In the genomic region with DNA sequence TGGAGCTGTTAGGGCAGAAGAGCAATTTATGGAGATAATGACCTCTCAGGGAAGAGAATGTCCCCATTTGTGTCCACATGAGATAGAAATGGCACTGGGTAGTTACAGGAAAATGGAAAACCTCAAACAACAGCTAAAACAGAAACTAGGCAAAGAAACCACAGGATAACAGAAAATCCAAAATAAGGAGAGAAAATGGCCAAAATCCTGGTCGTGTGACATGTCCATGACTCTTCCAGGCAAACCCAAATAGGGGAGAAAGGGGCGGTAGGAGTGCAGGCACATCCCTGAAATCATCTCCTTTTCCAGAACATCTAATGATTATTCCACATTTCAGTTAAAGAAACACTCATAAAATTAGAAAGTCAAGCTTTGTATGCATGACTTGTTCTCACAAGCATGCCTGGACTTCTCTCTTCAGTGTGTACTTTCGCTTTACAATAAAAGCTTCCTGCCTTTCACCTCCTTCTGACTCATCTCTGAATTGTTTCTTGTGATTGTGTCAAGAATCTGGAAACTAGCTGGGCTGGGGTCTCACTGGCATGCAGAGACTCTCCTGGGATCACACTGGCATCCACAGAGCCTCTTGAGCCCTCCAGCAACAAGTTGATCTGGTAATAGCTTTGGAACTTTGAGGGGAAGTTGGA, we compare ENCODE assay signal across 12 cellular contexts.
DNase-seq lines count a peak whose midpoint lies in the region; ATAC-seq and TF ChIP-seq lines count a peak whose summit lies in the region.
"Had no signal": no experiment of that assay in that cellular context is flagged by ENCODE, and none has a peak within 500 bp of the region (broad histone marks: within the 10 kb centered on the region; RNA-seq: fewer than 3 reads in every experiment).

No MANE protein-coding gene starts in this region.

- H3K4me2 ChIP-seq in BLaER1, result peak overlapping the region; percentile 77

- no peaks in the 10 kb centered on the region for H3K27me3 Mint-ChIP-seq in CD8-positive, alpha-beta memory T cell
- H3K27me3 Mint-ChIP-seq: stimulated activated memory B cell treated with anti-CD40 and anti-IgM and Interleukin-4, amounts not matched to agents 10 μg/mL and 1 μg/mL and 100 μg/mL, for 72 hours had no signal

- H3K4me3 Mint-ChIP-seq in CD8-positive, alpha-beta memory T cell, result no peak overlapping the region
- H3K4me3 Mint-ChIP-seq: activated T-cell treated with anti-CD3 and anti-CD28 coated beads, Interleukin-2, amount 50 U/mL, for 72 hours; stimulated activated memory B cell treated with anti-CD40 and anti-IgM and Interleukin-4, amounts not matched to agents 10 μg/mL and 1 μg/mL and 100 μg/mL, for 72 hours had no signal

- H3K4me1 ChIP-seq in BLaER1 (peaks cover 28% of the 10 kb centered on the region), vagina (no peaks in the 10 kb centered on the region)
- H3K4me1 ChIP-seq in CD8-positive, alpha-beta memory T cell (ENCODE audit: insufficient read depth, low read length), result no peaks in the 10 kb centered on the region
- H3K4me1 ChIP-seq: sigmoid colon had no signal

- H3K4me3 ChIP-seq in BLaER1 (no peak overlapping the region), epithelial cell of proximal tubule (ENCODE audit: low read depth, low read length) (peak overlapping the region; percentile 15), vagina (no peak overlapping the region)
- no peak overlapping the region for H3K4me3 ChIP-seq in CD8-positive, alpha-beta memory T cell (ENCODE audit: low read length)
- H3K4me3 ChIP-seq: dorsolateral prefrontal cortex, sigmoid colon had no signal

- H3K27ac Mint-ChIP-seq in CD8-positive, alpha-beta memory T cell, result no peak overlapping the region
- H3K27ac Mint-ChIP-seq: activated T-cell treated with anti-CD3 and anti-CD28 coated beads, Interleukin-2, amount 50 U/mL, for 72 hours; stimulated activated memory B cell treated with anti-CD40 and anti-IgM and Interleukin-4, amounts not matched to agents 10 μg/mL and 1 μg/mL and 100 μg/mL, for 72 hours had no signal

- no peaks in the 10 kb centered on the region for H3K4me1 Mint-ChIP-seq in CD8-positive, alpha-beta memory T cell
- H3K4me1 Mint-ChIP-seq: stimulated activated memory B cell treated with anti-CD40 and anti-IgM and Interleukin-4, amounts not matched to agents 10 μg/mL and 1 μg/mL and 100 μg/mL, for 72 hours had no signal

- TF ChIP-seq CTCF in epithelial cell of proximal tubule (conservative IDR thresholded peaks at IDR 0.05; ENCODE audit: low read depth, low read length), result no peak
- no peak for TF ChIP-seq CTCF in vagina (IDR thresholded peaks at IDR 0.05)

- peak overlapping the region; percentile 71 for H3K27ac ChIP-seq in BLaER1
- H3K27ac ChIP-seq in CD8-positive, alpha-beta memory T cell (ENCODE audit: low read depth, low read length), result no peak overlapping the region
- H3K27ac ChIP-seq in vagina, result no peak overlapping the region
- H3K27ac ChIP-seq: dorsolateral prefrontal cortex, sigmoid colon had no signal

- no peaks in the 10 kb centered on the region for H3K36me3 ChIP-seq in BLaER1
- no peaks in the 10 kb centered on the region for H3K36me3 ChIP-seq in CD8-positive, alpha-beta memory T cell (ENCODE audit: insufficient read depth, low read length)
- no peaks in the 10 kb centered on the region for H3K36me3 ChIP-seq in vagina
- H3K36me3 ChIP-seq: sigmoid colon had no signal

- peak; percentile 60 for DNase-seq in HPDE6-E6E7 (ENCODE audit: extremely low spot score)
- peak; percentile 69 for DNase-seq in epithelial cell of proximal tubule (ENCODE audit: low read depth)
- DNase-seq in SKM-1 (lab: John Stamatoyannopoulos, UW; ENCODE audit: unreplicated experiment), result no peak
- no peak for DNase-seq in CD8-positive, alpha-beta memory T cell
- DNase-seq in vagina (ENCODE audit: extremely low spot score in 2 of 2), result no peak
- DNase-seq: activated T-cell treated with anti-CD3 and anti-CD28 coated beads, Interleukin-2, amount 50 U/mL, for 72 hours; dorsolateral prefrontal cortex; sigmoid colon had no signal

- peaks cover 0 to 2% (median 0%) of the 10 kb centered on the region in 3 donors for H3K36me3 Mint-ChIP-seq in CD8-positive, alpha-beta memory T cell
- H3K36me3 Mint-ChIP-seq: stimulated activated memory B cell treated with anti-CD40 and anti-IgM and Interleukin-4, amounts not matched to agents 10 μg/mL and 1 μg/mL and 100 μg/mL, for 72 hours had no signal

- POLR2A ChIA-PET in CD8-positive, alpha-beta memory T cell (lab: Charles Lee), result no interaction called here

- CTCF ChIA-PET in CD8-positive, alpha-beta memory T cell (lab: Charles Lee), result no interaction called here

- ATAC-seq in GM21529 (IDR thresholded peaks at IDR 0.05; ENCODE audit: unreplicated experiment) (peak; percentile 44), GM19452 (IDR thresholded peaks at IDR 0.05; ENCODE audit: unreplicated experiment) (no peak)
- ATAC-seq: activated T-cell treated with anti-CD3 and anti-CD28 coated beads, Interleukin-2, amount 50 U/mL, for 72 hours; stimulated activated memory B cell treated with anti-CD40 and anti-IgM and Interleukin-4, amounts not matched to agents 10 μg/mL and 1 μg/mL and 100 μg/mL, for 72 hours had no signal

- H3K9me3 Mint-ChIP-seq in CD8-positive, alpha-beta memory T cell, result peaks cover 2 to 10% (median 8%) of the 10 kb centered on the region in 5 donors

- no peaks in the 10 kb centered on the region for H3K27me3 ChIP-seq in BLaER1
- no peaks in the 10 kb centered on the region for H3K27me3 ChIP-seq in CD8-positive, alpha-beta memory T cell (ENCODE audit: insufficient read depth, low read length, poor library complexity, severe bottlenecking)
- no peaks in the 10 kb centered on the region for H3K27me3 ChIP-seq in vagina
- H3K27me3 ChIP-seq: dorsolateral prefrontal cortex, sigmoid colon had no signal

- H3K9me3 ChIP-seq in BLaER1, result peaks cover 22% of the 10 kb centered on the region
- H3K9me3 ChIP-seq in CD8-positive, alpha-beta memory T cell (ENCODE audit: low read length), result no peaks in the 10 kb centered on the region
- no peaks in the 10 kb centered on the region for H3K9me3 ChIP-seq in vagina
- H3K9me3 ChIP-seq: sigmoid colon had no signal

- TF ChIP-seq POLR2A in vagina (IDR thresholded peaks at IDR 0.05), result no peak

- intact Hi-C loops in vagina (cut with DNase I), result no loop called here

- H4K20me1 ChIP-seq in BLaER1, result no peaks in the 10 kb centered on the region

- H3K9ac ChIP-seq in BLaER1, result 0 out of 2 replicates have a peak overlapping the region, but pooled peaks have one; percentile 1

Comparison
In these comparisons a context has a peak if more than half of its experiments do, and no peak if none do; other contexts are left out.
1. DNase-seq: peak in HPDE6-E6E7 (single experiment) and epithelial cell of proximal tubule (single experiment); none in SKM-1 (single experiment), CD8-positive, alpha-beta memory T cell (0 of 5) and vagina (0 of 2).